Comparison of ENCODE assay signal across 10 cellular contexts in the genomic region with DNA sequence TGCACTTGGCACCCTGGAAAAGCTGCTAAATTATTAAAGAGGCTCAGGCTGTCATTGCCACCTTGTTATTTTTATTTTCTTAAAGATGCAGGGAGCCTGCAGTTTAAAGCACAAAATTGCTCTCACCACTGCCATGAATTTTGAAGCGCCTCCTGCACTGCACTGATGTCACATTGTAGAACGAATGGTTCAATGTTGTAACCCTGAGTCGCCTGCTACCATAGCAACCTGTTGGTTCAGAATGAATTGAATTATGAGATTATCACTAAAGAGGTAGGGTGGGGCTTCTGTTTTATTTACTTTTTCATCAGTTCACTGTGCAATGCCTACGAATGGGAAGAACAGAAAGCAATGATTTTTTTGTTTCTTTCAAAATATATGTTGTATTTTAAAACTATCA. TPM values are rescaled to one million over a fixed set of nuclear protein-coding genes. Genes with fewer than 3 reads are reported as not detected.
DNase-seq lines count a peak whose midpoint lies in the region; ATAC-seq and TF ChIP-seq lines count a peak whose summit lies in the region.
"Had no signal": no experiment of that assay in that cellular context is flagged by ENCODE, and none has a peak within 500 bp of the region (broad histone marks: within the 10 kb centered on the region; RNA-seq: fewer than 3 reads in every experiment).

No MANE protein-coding gene starts in this region.

- BruUV-seq in PC-3 (replicated peaks; lab: Mats Ljungman, UMichigan): no TSS peak

- TF ChIP-seq CTCF in PC-3 (conservative IDR thresholded peaks at IDR 0.05; ENCODE audit: low read depth, low read length) (no peak), foreskin keratinocyte (conservative IDR thresholded peaks at IDR 0.05) (no peak), vagina (IDR thresholded peaks at IDR 0.05) (no peak), uterus (IDR thresholded peaks at IDR 0.05) (no peak)

- H4K20me1 ChIP-seq in PC-3 (ENCODE audit: low read length): no peaks in the 10 kb centered on the region

- H3K79me2 ChIP-seq in PC-3 (ENCODE audit: low read length): no peaks in the 10 kb centered on the region

- H3K9me2 ChIP-seq in PC-3 (replicated peaks; ENCODE audit: low read length): no peaks in the 10 kb centered on the region

- POLR2A ChIA-PET in PC-3 (lab: Charles Lee; ENCODE audit: unreplicated experiment): no interaction called here

- DNase-seq in COR-L47 (lab: John Stamatoyannopoulos, UW) (peak; percentile 90), NCI-H146 (lab: John Stamatoyannopoulos, UW) (peak; percentile 84), PC-3 (peak; percentile 50), foreskin keratinocyte (no peak), NCI-H526 (lab: John Stamatoyannopoulos, UW) (no peak), vagina (ENCODE audit: extremely low spot score in 2 of 2) (no peak), uterus (no peak)
- DNase-seq: islet precursor cell had no signal

- H3K4me2 ChIP-seq in PC-3 (ENCODE audit: low read length): no peak overlapping the region

- no peaks in the 10 kb centered on the region for H3K27me3 ChIP-seq in PC-3 (ENCODE audit: low read length)
- no peaks in the 10 kb centered on the region for H3K27me3 ChIP-seq in foreskin keratinocyte
- H3K27me3 ChIP-seq in vagina: no peaks in the 10 kb centered on the region
- H3K27me3 ChIP-seq in uterus: no peaks in the 10 kb centered on the region

- ATAC-seq in PC-3 (peak; percentile 78), foreskin keratinocyte (peak; percentile 21), HG03469 (IDR thresholded peaks at IDR 0.05; ENCODE audit: unreplicated experiment) (no peak)

- peaks cover 15% of the 10 kb centered on the region; the same call in 1 of the 2 replicates for H3K4me1 ChIP-seq in PC-3 (ENCODE audit: insufficient read depth, low read length)
- peaks cover 3% of the 10 kb centered on the region for H3K4me1 ChIP-seq in foreskin keratinocyte
- peaks cover 7% of the 10 kb centered on the region for H3K4me1 ChIP-seq in vagina
- H3K4me1 ChIP-seq in uterus: no peaks in the 10 kb centered on the region

- H3K27ac ChIP-seq in PC-3 (ENCODE audit: low read length) (no peak overlapping the region), foreskin keratinocyte (no peak overlapping the region), vagina (no peak overlapping the region), uterus (no peak overlapping the region)

- no peaks in the 10 kb centered on the region for H3F3A ChIP-seq in PC-3 (ENCODE audit: low read length, unreplicated experiment)

- intact Hi-C loops in PC-3 (cut with micrococcal nuclease): no loop called here
- intact Hi-C loops in vagina (cut with DNase I): loop anchor here (2.0 kb wide), 1 partner anchor 79 kb away; no protein-coding TSS in a partner anchor
- intact Hi-C loops in uterus (cut with DNase I; ENCODE audit: low total_unique reads): no loop called here

- H2AFZ ChIP-seq in PC-3 (ENCODE audit: low read length): no peak overlapping the region

- TF ChIP-seq POLR2A in vagina (IDR thresholded peaks at IDR 0.05) (no peak), uterus (IDR thresholded peaks at IDR 0.05) (no peak)

- no peak overlapping the region for H3K9ac ChIP-seq in PC-3 (ENCODE audit: low read length)

- CTCF ChIA-PET in PC-3 (lab: Charles Lee): no interaction called here

- no peak overlapping the region for H3K4me3 ChIP-seq in PC-3 (ENCODE audit: low read length)
- no peak overlapping the region for H3K4me3 ChIP-seq in vagina
- no peak overlapping the region for H3K4me3 ChIP-seq in uterus

- H3K36me3 ChIP-seq in PC-3 (ENCODE audit: low read depth, low read length) (no peaks in the 10 kb centered on the region), vagina (no peaks in the 10 kb centered on the region), uterus (no peaks in the 10 kb centered on the region)

- H3K9me3 ChIP-seq in PC-3 (ENCODE audit: low read length) (no peaks in the 10 kb centered on the region), vagina (no peaks in the 10 kb centered on the region), uterus (no peaks in the 10 kb centered on the region)

RNA-seq across cellular contexts. Expression of a gene that starts 16.5 kb away (rescaled TPM):
- total RNA-seq in PC-3 (2014; rRNA removed): 0.51 and 0.98 TPM in 2 replicates
- 0.14 TPM in 1 of 2 replicates, not detected in the other for total RNA-seq in foreskin keratinocyte
- polyA plus RNA-seq in foreskin keratinocyte: 0.02 and 0.06 TPM in 2 replicates
- total RNA-seq in vagina: 13.3 TPM
- total RNA-seq in uterus: 1 to 10 TPM in 1 of 4 donors, under 1 TPM in 1, not detected in 2; 0.95 to 5.0 TPM
- total RNA-seq: activated T-helper 2 cell treated with anti-CD3 and anti-CD28 coated beads, Interferon-gamma antibody, Interleukin-2, Interleukin-4, amounts not matched to agents 10 μg/mL and 5 μg/mL and 100 μg/mL, durations not matched to agents 14 hours and 24 hours and 36 hours had no signal

Comparison
In these comparisons a context has a peak if more than half of its experiments do, and no peak if none do; other contexts are left out.
1. DNase-seq: peak in COR-L47 (single experiment), NCI-H146 (single experiment) and PC-3 (single experiment); none in foreskin keratinocyte (0 of 2), NCI-H526 (0 of 2), vagina (0 of 2) and uterus (0 of 2).